In genomic region chr1:6409053-6409452, GRCh38 we compare ENCODE assay signal across 20 cellular contexts. TPM values are rescaled to one million over a fixed set of nuclear protein-coding genes. Genes with fewer than 3 reads are reported as not detected.
A peak's percentile ranks its signal among the peaks of the same experiment; 100 is the strongest.
DNase-seq lines count a peak whose midpoint lies in the region; ATAC-seq and TF ChIP-seq lines count a peak whose summit lies in the region.
"Had no signal": no experiment of that assay in that cellular context is flagged by ENCODE, and none has a peak within 500 bp of the region (broad histone marks: within the 10 kb centered on the region; RNA-seq: fewer than 3 reads in every experiment).

No MANE protein-coding gene starts in this region.

- no peaks in the 10 kb centered on the region for H4K20me1 ChIP-seq in Loucy (ENCODE audit: insufficient read depth, low read length, poor library complexity, severe bottlenecking)

- H3K4me1 ChIP-seq in Loucy (ENCODE audit: insufficient read depth, low read length, poor library complexity, severe bottlenecking), result no peaks in the 10 kb centered on the region
- peaks cover 5% of the 10 kb centered on the region; the same call in 1 of the 2 replicates for H3K4me1 ChIP-seq in Panc1 (ENCODE audit: control insufficient read depth, insufficient read depth, low read length)
- peaks cover 6% of the 10 kb centered on the region for H3K4me1 ChIP-seq in foreskin keratinocyte

- H3K4me2 ChIP-seq in Loucy (ENCODE audit: low read depth, low read length, poor library complexity, severe bottlenecking), result no peak overlapping the region

- no peaks in the 10 kb centered on the region for H3K36me3 Mint-ChIP-seq in activated CD4-positive, alpha-beta T cell treated with anti-CD3 and anti-CD28 coated beads, Interleukin-2, amount 10 ng/mL, durations not matched to agents 7 days and 5 days (ENCODE audit: low read depth)

- H3K9me3 ChIP-seq in Loucy (ENCODE audit: insufficient read depth, low read depth, low read length) (no peaks in the 10 kb centered on the region), Panc1 (ENCODE audit: control insufficient read depth, insufficient read depth, low read depth, low read length) (no peaks in the 10 kb centered on the region)
- H3K9me3 ChIP-seq: Caco-2 had no signal

- peaks cover 30% of the 10 kb centered on the region for H3K27me3 Mint-ChIP-seq in activated CD4-positive, alpha-beta T cell treated with anti-CD3 and anti-CD28 coated beads, Interleukin-2, amount 10 ng/mL, durations not matched to agents 7 days and 5 days

- no peak overlapping the region for H3K4me3 Mint-ChIP-seq in activated CD4-positive, alpha-beta T cell treated with anti-CD3 and anti-CD28 coated beads, Interleukin-2, amount 10 ng/mL, durations not matched to agents 7 days and 5 days
- H3K4me3 Mint-ChIP-seq: CD4-positive, alpha-beta T cell had no signal

- intact Hi-C loops in Panc1 (cut with micrococcal nuclease; ENCODE audit: unreplicated experiment), result no loop called here

- no peaks in the 10 kb centered on the region for H3F3A ChIP-seq in Loucy (ENCODE audit: low read depth)

- no peak overlapping the region for H3K27ac Mint-ChIP-seq in activated CD4-positive, alpha-beta T cell treated with anti-CD3 and anti-CD28 coated beads, Interleukin-2, amount 10 ng/mL, durations not matched to agents 7 days and 5 days
- H3K27ac Mint-ChIP-seq: CD4-positive, alpha-beta T cell had no signal

- no peak for ATAC-seq in Panc1
- ATAC-seq in foreskin keratinocyte, result no peak

- 0 out of 2 replicates have a peak, but pooled peaks have one; percentile 2 for TF ChIP-seq CTCF in AG10803 (conservative IDR thresholded peaks at IDR 0.05; ENCODE audit: low read length)
- TF ChIP-seq CTCF in Loucy (conservative IDR thresholded peaks at IDR 0.05; ENCODE audit: low read length), result peak; percentile 25; the same call in 1 of the 2 replicates
- peak; percentile 15; the same call in 1 of the 2 replicates for TF ChIP-seq CTCF in Panc1 (IDR thresholded peaks at IDR 0.05)
- TF ChIP-seq CTCF in foreskin keratinocyte (conservative IDR thresholded peaks at IDR 0.05), result peak; percentile 28

- BruUV-seq in Panc1 (replicated peaks; lab: Mats Ljungman, UMichigan), result no TSS peak

- H3K27me3 ChIP-seq in Loucy (ENCODE audit: insufficient read depth, low read length, poor library complexity, severe bottlenecking) (no peaks in the 10 kb centered on the region), Panc1 (ENCODE audit: control insufficient read depth, insufficient read depth, low read length) (no peaks in the 10 kb centered on the region), foreskin keratinocyte (no peaks in the 10 kb centered on the region)

- H3K27ac ChIP-seq in Panc1 (ENCODE audit: low read length), result no peak overlapping the region
- no peak overlapping the region for H3K27ac ChIP-seq in foreskin keratinocyte
- H3K27ac ChIP-seq: SK-N-MC had no signal

- H3K9ac ChIP-seq in Loucy (ENCODE audit: low read depth, low read length, poor library complexity, severe bottlenecking), result no peak overlapping the region

- H3K79me2 ChIP-seq in Loucy (ENCODE audit: insufficient read depth, low read length), result no peaks in the 10 kb centered on the region

- no peaks in the 10 kb centered on the region for H3K9me2 ChIP-seq in Loucy (replicated peaks; ENCODE audit: low read depth, low read length)

- no peak overlapping the region for H2AFZ ChIP-seq in Loucy (ENCODE audit: low read length)

- CTCF ChIA-PET in Panc1 (lab: Charles Lee), result interaction anchor here (0.6 to 1.7 kb wide), 2 partner anchors 14 to 27 kb away, joined by 4 to 5 read pairs; no protein-coding TSS in a partner anchor
- CTCF ChIA-PET in activated CD4-positive, alpha-beta T cell treated with anti-CD3 and anti-CD28 coated beads, Interleukin-2, amount 10 ng/mL, durations not matched to agents 7 days and 5 days (lab: Charles Lee), result interaction anchor here (0.7 kb wide), 2 partner anchors 84 to 342 kb away, joined by 3 read pairs; no protein-coding TSS in a partner anchor

- in situ Hi-C loops in Panc1 (cut with HindIII; ENCODE audit: low pct_unique_long_range_greater_than_20kb, low sequenced_read_pairs), result no loop called here

- no peak for DNase-seq in AG10803 (ENCODE audit: low read depth)
- DNase-seq in Panc1 (ENCODE audit: low read depth, low spot score), result no peak
- no peak for DNase-seq in foreskin keratinocyte
- no peak for DNase-seq in activated CD4-positive, alpha-beta T cell treated with anti-CD3 and anti-CD28 coated beads, Interleukin-2, amount 10 ng/mL, durations not matched to agents 7 days and 5 days
- DNase-seq in cerebellum (ENCODE audit: low spot score), result no peak
- no peak for DNase-seq in activated effector memory CD4-positive, alpha-beta T cell treated with anti-CD3 and anti-CD28 coated beads, Interleukin-2, amount 50 U/mL, for 16 hours
- DNase-seq in activated T-cell treated with anti-CD3 and anti-CD28 coated beads, Interleukin-2, amount 50 U/mL, for 1 hour, result no peak
- DNase-seq: Caco-2; CD4-positive, alpha-beta T cell; GF-D8; NCI-H1105 treated with DMSO at 0.1 percent for 48 hours; NCI-H1694 treated with DMSO at 0.1 percent for 48 hours; NCI-H524; SHP77; T-helper 1 cell had no signal

- no peaks in the 10 kb centered on the region for H3K36me3 ChIP-seq in Loucy (ENCODE audit: insufficient read depth, low read length)
- H3K36me3 ChIP-seq in Panc1 (ENCODE audit: control insufficient read depth, insufficient read depth, low read length), result no peaks in the 10 kb centered on the region

- H3K9me3 Mint-ChIP-seq in activated CD4-positive, alpha-beta T cell treated with anti-CD3 and anti-CD28 coated beads, Interleukin-2, amount 10 ng/mL, durations not matched to agents 7 days and 5 days, result no peaks in the 10 kb centered on the region
- H3K9me3 Mint-ChIP-seq: CD4-positive, alpha-beta T cell had no signal

- POLR2A ChIA-PET in Panc1 (lab: Charles Lee), result no interaction called here
- POLR2A ChIA-PET in activated CD4-positive, alpha-beta T cell treated with anti-CD3 and anti-CD28 coated beads, Interleukin-2, amount 10 ng/mL, durations not matched to agents 7 days and 5 days (lab: Charles Lee), result no interaction called here

- no peak overlapping the region for H3K4me3 ChIP-seq in AG10803 (ENCODE audit: low read length)
- no peak overlapping the region for H3K4me3 ChIP-seq in Loucy (ENCODE audit: low read length, poor library complexity, severe bottlenecking)
- no peak overlapping the region for H3K4me3 ChIP-seq in Panc1 (ENCODE audit: low read depth in 2 of 2, low read length in 2 of 2)
- H3K4me3 ChIP-seq: SK-N-MC had no signal

- peaks cover 5% of the 10 kb centered on the region for H3K4me1 Mint-ChIP-seq in activated CD4-positive, alpha-beta T cell treated with anti-CD3 and anti-CD28 coated beads, Interleukin-2, amount 10 ng/mL, durations not matched to agents 7 days and 5 days

RNA-seq across cellular contexts. Expression of gene HES2, which starts 10.7 kb away (rescaled TPM):
- total RNA-seq in Panc1 (2021; ENCODE audit: unreplicated experiment) (11.1 TPM), foreskin keratinocyte (33.0 and 40.3 TPM in 2 replicates), cerebellum (0.18 TPM)
- 18.8 TPM for polyA plus RNA-seq in Panc1 (2012; ENCODE audit: insufficient read length)
- 27.0 and 33.7 TPM in 2 replicates for polyA plus RNA-seq in foreskin keratinocyte
- under 1 TPM; 0.21 to 0.30 TPM for total RNA-seq in activated CD4-positive, alpha-beta T cell treated with anti-CD3 and anti-CD28 coated beads, Interleukin-2, amount 10 ng/mL, durations not matched to agents 7 days and 5 days
- total RNA-seq: CD4-positive, alpha-beta T cell; H4; HT-29 had no signal
- polyA plus RNA-seq: BJ had no signal

RNA-seq across cellular contexts. Expression of gene ACOT7, which starts 15.5 kb away (rescaled TPM):
- total RNA-seq in Panc1 (2021; ENCODE audit: unreplicated experiment) (120 TPM), foreskin keratinocyte (138 and 139 TPM in 2 replicates), cerebellum (23.2 TPM)
- polyA plus RNA-seq in Panc1 (2012; ENCODE audit: insufficient read length), result 194 TPM
- polyA plus RNA-seq in foreskin keratinocyte, result 239 and 257 TPM in 2 replicates
- 100 to 1,000 TPM; 101 TPM for total RNA-seq in activated CD4-positive, alpha-beta T cell treated with anti-CD3 and anti-CD28 coated beads, Interleukin-2, amount 10 ng/mL, durations not matched to agents 7 days and 5 days

RNA-seq across cellular contexts. Expression of gene ESPN, which starts 15.5 kb away (rescaled TPM):
- total RNA-seq in Panc1 (2021; ENCODE audit: unreplicated experiment) (8.5 TPM), foreskin keratinocyte (1.5 and 2.1 TPM in 2 replicates), cerebellum (0.18 TPM)
- 13.6 TPM for polyA plus RNA-seq in Panc1 (2012; ENCODE audit: insufficient read length)
- polyA plus RNA-seq in foreskin keratinocyte, result 2.5 and 2.8 TPM in 2 replicates
- under 1 TPM; 0.56 to 0.77 TPM for total RNA-seq in activated CD4-positive, alpha-beta T cell treated with anti-CD3 and anti-CD28 coated beads, Interleukin-2, amount 10 ng/mL, durations not matched to agents 7 days and 5 days
- total RNA-seq: H4 had no signal
- polyA plus RNA-seq: BJ had no signal

RNA-seq across cellular contexts. Expression of gene TNFRSF25, which starts 56.9 kb away (rescaled TPM):
- total RNA-seq in Panc1 (2021; ENCODE audit: unreplicated experiment) (7.0 TPM), foreskin keratinocyte (19.8 and 34.3 TPM in 2 replicates), cerebellum (9.5 TPM)
- polyA plus RNA-seq in Panc1 (2012; ENCODE audit: insufficient read length), result 14.2 TPM
- polyA plus RNA-seq in foreskin keratinocyte, result 25.1 and 40.1 TPM in 2 replicates
- total RNA-seq in activated CD4-positive, alpha-beta T cell treated with anti-CD3 and anti-CD28 coated beads, Interleukin-2, amount 10 ng/mL, durations not matched to agents 7 days and 5 days, result 10 to 100 TPM; 88.5 to 92.8 TPM
